In genomic region chr9:136531904-136532798, GRCh38 we compare ENCODE assay signal across 11 cellular contexts. TPM values are rescaled to one million over a fixed set of nuclear protein-coding genes. Genes with fewer than 3 reads are reported as not detected.
A peak's percentile ranks its signal among the peaks of the same experiment; 100 is the strongest.
DNase-seq lines count a peak whose midpoint lies in the region; ATAC-seq and TF ChIP-seq lines count a peak whose summit lies in the region.
"Had no signal": no experiment of that assay in that cellular context is flagged by ENCODE, and none has a peak within 500 bp of the region (broad histone marks: within the 10 kb centered on the region; RNA-seq: fewer than 3 reads in every experiment).

No MANE protein-coding gene starts in this region.

- H3K4me1 ChIP-seq in NT2/D1 (ENCODE audit: insufficient read depth, insufficient read length) = peaks cover 32% of the 10 kb centered on the region
- H3K4me1 ChIP-seq in effector memory CD4-positive, alpha-beta T cell (ENCODE audit: control insufficient read depth, insufficient read depth, low read length, poor library complexity, severe bottlenecking) = peaks cover 61% of the 10 kb centered on the region
- H3K4me1 ChIP-seq: prostate gland had no signal

- no peak overlapping the region for H3K4me3 ChIP-seq in NT2/D1 (ENCODE audit: insufficient read length, low read depth)
- H3K4me3 ChIP-seq in effector memory CD4-positive, alpha-beta T cell (ENCODE audit: insufficient read depth, low read depth, low read length, poor library complexity, severe bottlenecking) = peak overlapping the region; percentile 11
- H3K4me3 ChIP-seq: prostate gland had no signal

- H3K36me3 ChIP-seq in NT2/D1 (ENCODE audit: insufficient read depth, insufficient read length, low read length) = peaks cover 50% of the 10 kb centered on the region
- peaks cover 6% of the 10 kb centered on the region for H3K36me3 ChIP-seq in effector memory CD4-positive, alpha-beta T cell (ENCODE audit: control insufficient read depth, insufficient read depth, low read length)
- H3K36me3 ChIP-seq: prostate gland had no signal

- CTCF ChIA-PET in CD4-positive, alpha-beta T cell (lab: Charles Lee) = interaction anchor here (1.4 kb wide), 1 partner anchor 43 kb away, joined by 4 read pairs; no protein-coding TSS in a partner anchor

- no peaks in the 10 kb centered on the region for H3K27me3 Mint-ChIP-seq in CD4-positive, alpha-beta T cell
- H3K27me3 Mint-ChIP-seq in nephron progenitor cell (ENCODE audit: low read depth, poor library complexity) = no peaks in the 10 kb centered on the region

- H3K9me3 Mint-ChIP-seq in CD4-positive, alpha-beta T cell = no peaks in the 10 kb centered on the region
- no peaks in the 10 kb centered on the region for H3K9me3 Mint-ChIP-seq in nephron progenitor cell

- no peaks in the 10 kb centered on the region for H3K27me3 ChIP-seq in CD4-positive, alpha-beta T cell (ENCODE audit: control insufficient read depth, insufficient read depth, low read length)
- H3K27me3 ChIP-seq in NT2/D1 (ENCODE audit: insufficient read depth, insufficient read length) = no peaks in the 10 kb centered on the region
- no peaks in the 10 kb centered on the region for H3K27me3 ChIP-seq in effector memory CD4-positive, alpha-beta T cell (replicated peaks; ENCODE audit: control insufficient read depth, insufficient read depth, low read length, poor library complexity, severe bottlenecking)

- peak in 1 of 10 experiments; percentile 21 for DNase-seq in CD4-positive, alpha-beta T cell
- DNase-seq in NT2/D1 (ENCODE audit: low read depth, low spot score) (no peak), nephron progenitor cell (no peak), nucleus accumbens (lab: John Stamatoyannopoulos, UW) (no peak), SKM-1 (lab: John Stamatoyannopoulos, UW; ENCODE audit: unreplicated experiment) (no peak)
- no peak for DNase-seq in effector memory CD4-positive, alpha-beta T cell
- DNase-seq: Caco-2, cortex of kidney had no signal

- no peak for TF ChIP-seq CTCF in CD4-positive, alpha-beta T cell (IDR thresholded peaks at IDR 0.05)
- TF ChIP-seq CTCF in nephron progenitor cell (IDR thresholded peaks at IDR 0.05) = no peak

- H3K4me3 Mint-ChIP-seq in CD4-positive, alpha-beta T cell = peak overlapping the region; percentile 49
- no peak overlapping the region for H3K4me3 Mint-ChIP-seq in nephron progenitor cell

- POLR2A ChIA-PET in CD4-positive, alpha-beta T cell (lab: Charles Lee) = interaction anchor here (0.9 to 1.5 kb wide), 3 partner anchors 20 to 196 kb away, joined by 3 to 5 read pairs (median 3); no protein-coding TSS in a partner anchor

- no peaks in the 10 kb centered on the region for H3K9me3 ChIP-seq in CD4-positive, alpha-beta T cell (ENCODE audit: control insufficient read depth, low read length)
- peaks cover 11% of the 10 kb centered on the region; the same call in 1 of the 2 replicates for H3K9me3 ChIP-seq in NT2/D1 (ENCODE audit: insufficient read depth, low read length)
- H3K9me3 ChIP-seq in effector memory CD4-positive, alpha-beta T cell (ENCODE audit: control insufficient read depth, low read length) = no peaks in the 10 kb centered on the region
- H3K9me3 ChIP-seq: Caco-2, prostate gland had no signal

- peak overlapping the region; percentile 94 for H3K27ac Mint-ChIP-seq in CD4-positive, alpha-beta T cell
- peak overlapping the region; percentile 75 for H3K27ac Mint-ChIP-seq in nephron progenitor cell

- H3K9ac ChIP-seq in NT2/D1 (ENCODE audit: insufficient read length, low read depth) = peak overlapping the region; percentile 10

- H3K27ac ChIP-seq in CD4-positive, alpha-beta T cell (ENCODE audit: low read depth, low read length) = no peak overlapping the region
- H3K27ac ChIP-seq in effector memory CD4-positive, alpha-beta T cell (ENCODE audit: insufficient read depth, low read length, poor library complexity, severe bottlenecking) = no peak overlapping the region
- H3K27ac ChIP-seq: prostate gland had no signal

- peaks cover 36% of the 10 kb centered on the region for H3K4me1 Mint-ChIP-seq in CD4-positive, alpha-beta T cell (ENCODE audit: low read depth)
- H3K4me1 Mint-ChIP-seq in nephron progenitor cell = peaks cover 47% of the 10 kb centered on the region

- H3K36me3 Mint-ChIP-seq in CD4-positive, alpha-beta T cell (ENCODE audit: low read depth) = no peaks in the 10 kb centered on the region
- H3K36me3 Mint-ChIP-seq in nephron progenitor cell (ENCODE audit: low read depth) = peaks cover 7% of the 10 kb centered on the region

- ATAC-seq in CD4-positive, alpha-beta T cell (ENCODE audit: poor library complexity) = no peak
- ATAC-seq in GM18511 (IDR thresholded peaks at IDR 0.05; ENCODE audit: unreplicated experiment) (no peak), HG02938 (IDR thresholded peaks at IDR 0.05; ENCODE audit: unreplicated experiment) (no peak)

- intact Hi-C loops in CD4-positive, alpha-beta T cell (cut with DNase I, micrococcal nuclease) = no loop called here

RNA-seq across cellular contexts. Expression of gene NOTCH1, which starts 13.7 kb away (rescaled TPM):
- total RNA-seq in CD4-positive, alpha-beta T cell = 10 to 100 TPM; 30.8 to 34.2 TPM

RNA-seq across cellular contexts. Expression of gene SEC16A, which starts 49.3 kb away (rescaled TPM):
- 10 to 100 TPM; 73.0 to 75.0 TPM for total RNA-seq in CD4-positive, alpha-beta T cell
